Comparison of ENCODE assay signal across 15 cellular contexts in the genomic region with DNA sequence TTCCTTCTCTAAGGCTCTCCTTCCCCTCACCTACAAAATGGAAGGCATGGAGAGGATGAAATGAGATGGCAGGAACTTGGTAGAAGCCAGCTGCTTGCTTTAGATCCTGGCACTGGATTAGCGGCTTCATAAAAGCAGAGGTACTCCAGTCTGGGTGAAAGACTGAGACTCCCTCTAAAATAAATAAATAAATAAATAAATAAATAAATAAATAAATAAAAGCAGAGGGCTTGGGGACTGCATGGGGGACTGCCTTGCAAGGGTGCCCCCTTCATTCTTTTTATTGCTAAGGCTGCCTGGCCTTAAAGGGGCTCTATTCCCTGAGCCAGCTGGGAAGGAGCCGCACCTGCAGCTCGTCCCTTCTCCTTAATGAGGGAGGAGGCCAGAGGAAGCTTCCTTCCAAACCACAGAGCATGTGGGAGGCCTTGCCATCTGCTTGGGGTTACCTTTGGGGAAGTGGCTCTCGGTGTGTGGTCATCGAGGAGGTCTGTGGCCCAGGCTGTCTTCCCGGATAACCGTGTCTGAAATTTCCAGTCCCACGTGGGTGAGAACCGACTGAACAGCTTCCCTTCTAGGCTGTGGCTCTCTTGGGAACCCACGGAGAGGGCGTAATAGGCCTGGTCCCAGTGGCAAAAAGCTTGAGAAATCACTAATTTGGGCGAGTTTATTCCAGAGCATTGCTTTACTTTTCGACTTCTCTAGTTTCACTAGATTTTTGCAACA. TPM values are rescaled to one million over a fixed set of nuclear protein-coding genes. Genes with fewer than 3 reads are reported as not detected.
DNase-seq lines count a peak whose midpoint lies in the region; ATAC-seq and TF ChIP-seq lines count a peak whose summit lies in the region.
"Had no signal": no experiment of that assay in that cellular context is flagged by ENCODE, and none has a peak within 500 bp of the region (broad histone marks: within the 10 kb centered on the region; RNA-seq: fewer than 3 reads in every experiment).

No MANE protein-coding gene starts in this region.

- no peak overlapping the region for H3K4me3 ChIP-seq in GM12865 (ENCODE audit: low read depth, low read length)
- H3K4me3 ChIP-seq in MM.1S (ENCODE audit: low read length) = no peak overlapping the region
- no peak overlapping the region for H3K4me3 ChIP-seq in neutrophil (ENCODE audit: low read depth in 1 of 2, low read length in 1 of 2)
- H3K4me3 ChIP-seq: skin epidermis had no signal

- peak overlapping the region; percentile 88 for H3K27ac Mint-ChIP-seq in WTC11
- H3K27ac Mint-ChIP-seq in stimulated activated naive CD8-positive, alpha-beta T cell treated with anti-CD3 and anti-CD28 coated beads, Interleukin-15, amount 100 ng/mL, for 72 hours = no peak overlapping the region
- no peak overlapping the region for H3K27ac Mint-ChIP-seq in activated naive CD4-positive, alpha-beta T cell treated with anti-CD3 and anti-CD28 coated beads, Interleukin-2, amount 10 ng/mL, durations not matched to agents 7 days and 5 days
- H3K27ac Mint-ChIP-seq: activated CD8-positive, alpha-beta memory T cell treated with anti-CD3 and anti-CD28 coated beads, Interleukin-2, amount 10 ng/mL, durations not matched to agents 7 days and 5 days; T-helper 1 cell treated with Interleukin-12 subunit alpha and Interleukin-12 subunit beta and Interleukin-4 antibody, amounts not matched to agents 30 μg/mL and 1 μg/mL, for 36 hours had no signal

- no peaks in the 10 kb centered on the region for H3K79me2 ChIP-seq in MM.1S (ENCODE audit: low read length)

- H2AFZ ChIP-seq in MM.1S (ENCODE audit: low read length) = no peak overlapping the region

- no peaks in the 10 kb centered on the region for H3K9me2 ChIP-seq in MM.1S (replicated peaks; ENCODE audit: insufficient read depth, low read length)

- H3K36me3 Mint-ChIP-seq in WTC11 = peaks cover 10% of the 10 kb centered on the region
- H3K36me3 Mint-ChIP-seq in activated naive CD4-positive, alpha-beta T cell treated with anti-CD3 and anti-CD28 coated beads, Interleukin-2, amount 10 ng/mL, durations not matched to agents 7 days and 5 days = peaks cover 5% of the 10 kb centered on the region

- H3K27ac ChIP-seq in MM.1S (ENCODE audit: low read length) (no peak overlapping the region), neutrophil (peak overlapping the region; percentile 73)
- H3K27ac ChIP-seq: skin epidermis had no signal

- peaks cover 58% of the 10 kb centered on the region for H3K4me1 Mint-ChIP-seq in WTC11
- H3K4me1 Mint-ChIP-seq in stimulated activated naive CD8-positive, alpha-beta T cell treated with anti-CD3 and anti-CD28 coated beads, Interleukin-15, amount 100 ng/mL, for 72 hours = peaks cover 28% of the 10 kb centered on the region
- peaks cover 32% of the 10 kb centered on the region for H3K4me1 Mint-ChIP-seq in activated naive CD4-positive, alpha-beta T cell treated with anti-CD3 and anti-CD28 coated beads, Interleukin-2, amount 10 ng/mL, durations not matched to agents 7 days and 5 days

- H3K9ac ChIP-seq in MM.1S (ENCODE audit: low read length) = no peak overlapping the region

- H3F3A ChIP-seq in MM.1S (ENCODE audit: insufficient read depth, low read length) = peaks cover 14% of the 10 kb centered on the region; the same call in 1 of the 2 replicates

- ATAC-seq in WTC11 (no peak), GM18868 (IDR thresholded peaks at IDR 0.05; ENCODE audit: unreplicated experiment) (no peak)
- no peak for ATAC-seq in stimulated activated naive CD8-positive, alpha-beta T cell treated with anti-CD3 and anti-CD28 coated beads, Interleukin-15, amount 100 ng/mL, for 72 hours
- ATAC-seq: activated CD8-positive, alpha-beta memory T cell treated with anti-CD3 and anti-CD28 coated beads, Interleukin-2, amount 10 ng/mL, durations not matched to agents 7 days and 5 days had no signal

- no peaks in the 10 kb centered on the region for H3K36me3 ChIP-seq in MM.1S (replicated peaks; ENCODE audit: insufficient read depth, low read length)
- peaks cover 10% of the 10 kb centered on the region for H3K36me3 ChIP-seq in neutrophil

- H3K27me3 ChIP-seq in MM.1S (replicated peaks; ENCODE audit: insufficient read depth, low read length) (no peaks in the 10 kb centered on the region), neutrophil (no peaks in the 10 kb centered on the region)

- no peaks in the 10 kb centered on the region for H4K20me1 ChIP-seq in MM.1S (ENCODE audit: insufficient read depth, low read length)

- POLR2A ChIA-PET in WTC11 (lab: Charles Lee) = interaction anchor here (0.8 kb wide), 1 partner anchor 41 kb away, joined by 3 read pairs; no protein-coding TSS in a partner anchor

- H3K4me2 ChIP-seq in MM.1S (ENCODE audit: low read depth, low read length) = peak overlapping the region; percentile 35; the same call in 1 of the 2 replicates

- H3K9me3 Mint-ChIP-seq in WTC11 = no peaks in the 10 kb centered on the region
- no peaks in the 10 kb centered on the region for H3K9me3 Mint-ChIP-seq in stimulated activated naive CD8-positive, alpha-beta T cell treated with anti-CD3 and anti-CD28 coated beads, Interleukin-15, amount 100 ng/mL, for 72 hours
- no peaks in the 10 kb centered on the region for H3K9me3 Mint-ChIP-seq in activated naive CD4-positive, alpha-beta T cell treated with anti-CD3 and anti-CD28 coated beads, Interleukin-2, amount 10 ng/mL, durations not matched to agents 7 days and 5 days
- H3K9me3 Mint-ChIP-seq: T-helper 1 cell treated with Interleukin-12 subunit alpha and Interleukin-12 subunit beta and Interleukin-4 antibody, amounts not matched to agents 30 μg/mL and 1 μg/mL, for 36 hours had no signal

- H3K9me3 ChIP-seq in MM.1S (replicated peaks; ENCODE audit: insufficient read depth, low read length) (no peaks in the 10 kb centered on the region), neutrophil (no peaks in the 10 kb centered on the region)

- TF ChIP-seq CTCF in GM12865 (IDR thresholded peaks at IDR 0.05; ENCODE audit: insufficient read depth, low read depth, low read length, missing control alignments) (no peak), MM.1S (IDR thresholded peaks at IDR 0.05; ENCODE audit: low read length) (no peak), WTC11 (IDR thresholded peaks at IDR 0.05) (no peak), neutrophil (IDR thresholded peaks at IDR 0.05) (no peak)

- CTCF ChIA-PET in WTC11 (lab: Charles Lee) = interaction anchor here (0.6 to 3.2 kb wide), 7 partner anchors 14 to 62 kb away, joined by 4 to 19 read pairs (median 5); no protein-coding TSS in a partner anchor
- CTCF ChIA-PET in activated naive CD4-positive, alpha-beta T cell treated with anti-CD3 and anti-CD28 coated beads, Interleukin-2, amount 10 ng/mL, durations not matched to agents 7 days and 5 days (lab: Charles Lee) = no interaction called here

- H3K4me1 ChIP-seq in MM.1S (ENCODE audit: low read length) = peaks cover 45% of the 10 kb centered on the region
- peaks cover 65 to 69% of the 10 kb centered on the region in 2 experiments for H3K4me1 ChIP-seq in neutrophil (ENCODE audit: control insufficient read depth in 1 of 2, insufficient read depth in 1 of 2, low read depth in 1 of 2, low read length in 1 of 2)

- no peaks in the 10 kb centered on the region for H3K27me3 Mint-ChIP-seq in WTC11 (ENCODE audit: low read depth)
- H3K27me3 Mint-ChIP-seq in stimulated activated naive CD8-positive, alpha-beta T cell treated with anti-CD3 and anti-CD28 coated beads, Interleukin-15, amount 100 ng/mL, for 72 hours = no peaks in the 10 kb centered on the region
- H3K27me3 Mint-ChIP-seq in activated naive CD4-positive, alpha-beta T cell treated with anti-CD3 and anti-CD28 coated beads, Interleukin-2, amount 10 ng/mL, durations not matched to agents 7 days and 5 days = peaks cover 16% of the 10 kb centered on the region
- H3K27me3 Mint-ChIP-seq: activated CD8-positive, alpha-beta memory T cell treated with anti-CD3 and anti-CD28 coated beads, Interleukin-2, amount 10 ng/mL, durations not matched to agents 7 days and 5 days had no signal

- peak; percentile 35 for DNase-seq in GM12865 (ENCODE audit: low read depth)
- no peak for DNase-seq in MM.1S
- no peak for DNase-seq in WTC11 (ENCODE audit: low spot score)
- DNase-seq in stimulated activated naive CD8-positive, alpha-beta T cell treated with anti-CD3 and anti-CD28 coated beads, Interleukin-15, amount 100 ng/mL, for 72 hours = no peak
- no peak for DNase-seq in activated naive CD4-positive, alpha-beta T cell treated with anti-CD3 and anti-CD28 coated beads, Interleukin-2, amount 10 ng/mL, durations not matched to agents 7 days and 5 days
- DNase-seq in activated CD8-positive, alpha-beta memory T cell treated with anti-CD3 and anti-CD28 coated beads, Interleukin-2, amount 50 U/mL, for 4 hours = no peak
- DNase-seq: activated CD8-positive, alpha-beta memory T cell treated with anti-CD3 and anti-CD28 coated beads, Interleukin-2, amount 10 ng/mL, durations not matched to agents 7 days and 5 days; amniotic stem cell; DND-41; NCI-H1092 treated with DMSO at 0.1 percent for 48 hours; NCI-H82 had no signal

- H3K4me3 Mint-ChIP-seq in WTC11 = no peak overlapping the region
- H3K4me3 Mint-ChIP-seq in stimulated activated naive CD8-positive, alpha-beta T cell treated with anti-CD3 and anti-CD28 coated beads, Interleukin-15, amount 100 ng/mL, for 72 hours = no peak overlapping the region
- no peak overlapping the region for H3K4me3 Mint-ChIP-seq in activated naive CD4-positive, alpha-beta T cell treated with anti-CD3 and anti-CD28 coated beads, Interleukin-2, amount 10 ng/mL, durations not matched to agents 7 days and 5 days
- H3K4me3 Mint-ChIP-seq: activated CD8-positive, alpha-beta memory T cell treated with anti-CD3 and anti-CD28 coated beads, Interleukin-2, amount 10 ng/mL, durations not matched to agents 7 days and 5 days; T-helper 1 cell treated with Interleukin-12 subunit alpha and Interleukin-12 subunit beta and Interleukin-4 antibody, amounts not matched to agents 30 μg/mL and 1 μg/mL, for 36 hours had no signal

TF ChIP-seq in WTC11, 78 proteins besides CTCF, POLR2A, EP300 and RAD21 (continues in another document):
- TF ChIP-seq ZNF423 (CRISPR knock-in tag; IDR thresholded peaks at IDR 0.05) (no peak), GTF2I (CRISPR knock-in tag; conservative IDR thresholded peaks at IDR 0.05) (no peak)

RNA-seq across cellular contexts. Expression of a gene that starts 2.0 kb away (rescaled TPM):
- total RNA-seq in WTC11 (2021) = 84.8 to 95.9 TPM (median 93.1 TPM) in 3 replicates

RNA-seq across cellular contexts. Expression of a gene that starts 33.3 kb away (rescaled TPM):
- total RNA-seq in WTC11 (2021) = 136 to 144 TPM (median 141 TPM) in 3 replicates
- total RNA-seq: activated CD8-positive, alpha-beta memory T cell treated with anti-CD3 and anti-CD28 coated beads, Interleukin-2, amount 10 ng/mL, durations not matched to agents 7 days and 5 days had no signal

RNA-seq across cellular contexts. Expression of a gene that starts 40.1 kb away (rescaled TPM):
- 81.5 to 90.1 TPM (median 89.5 TPM) in 3 replicates for total RNA-seq in WTC11 (2021)
